In genomic region chrX:149230689-149231088, GRCh38 we compare ENCODE assay signal across 24 cellular contexts.
"Had no signal": no experiment of that assay in that cellular context is flagged by ENCODE, and none has a peak within 500 bp of the region (broad histone marks: within the 10 kb centered on the region; RNA-seq: fewer than 3 reads in every experiment).

No MANE protein-coding gene starts in this region.

- H3K27me3 Mint-ChIP-seq: activated B cell treated with CpG ODN at 0.5 μM for 24 hours; activated naive CD8-positive, alpha-beta T cell treated with anti-CD3 and anti-CD28 coated beads, Interleukin-2, amount 10 ng/mL, durations not matched to agents 7 days and 5 days had no signal

- H3K36me3 Mint-ChIP-seq: activated naive CD8-positive, alpha-beta T cell treated with anti-CD3 and anti-CD28 coated beads, Interleukin-2, amount 10 ng/mL, durations not matched to agents 7 days and 5 days; natural killer cell; neural progenitor cell had no signal

- DNase-seq: activated B cell treated with CpG ODN at 0.5 μM for 24 hours; activated CD4-positive, alpha-beta T cell treated with anti-CD3 and anti-CD28 coated beads for 4 hours; activated gamma-delta T cell; activated naive CD8-positive, alpha-beta T cell treated with anti-CD3 and anti-CD28 coated beads, Interleukin-2, amount 10 ng/mL, durations not matched to agents 7 days and 5 days; amniotic stem cell; caudate nucleus; cortex of kidney; effector memory CD8-positive, alpha-beta T cell; erythroblast; gastrocnemius medialis; glutamatergic neuron; left ventricle myocardium inferior; mesendoderm; natural killer cell; occipital lobe; psoas muscle; sigmoid colon; small intestine; T-helper 1 cell; tibial artery; upper lobe of right lung had no signal

- ATAC-seq: effector memory CD8-positive, alpha-beta T cell; gastrocnemius medialis; natural killer cell; psoas muscle; upper lobe of right lung had no signal

- FAIRE-seq: islet of Langerhans, small intestine had no signal

- H3K27ac Mint-ChIP-seq: activated B cell treated with CpG ODN at 0.5 μM for 24 hours; activated naive CD8-positive, alpha-beta T cell treated with anti-CD3 and anti-CD28 coated beads, Interleukin-2, amount 10 ng/mL, durations not matched to agents 7 days and 5 days; effector memory CD8-positive, alpha-beta T cell; natural killer cell; neural progenitor cell; T-helper 2 cell treated with Interferon-gamma antibody and Interleukin-4, amounts not matched to agents 5 μg/mL and 100 μg/mL, for 36 hours had no signal

- H3K4me3 Mint-ChIP-seq: activated B cell treated with CpG ODN at 0.5 μM for 24 hours; activated naive CD8-positive, alpha-beta T cell treated with anti-CD3 and anti-CD28 coated beads, Interleukin-2, amount 10 ng/mL, durations not matched to agents 7 days and 5 days; effector memory CD8-positive, alpha-beta T cell; natural killer cell; neural progenitor cell; T-helper 2 cell treated with Interferon-gamma antibody and Interleukin-4, amounts not matched to agents 5 μg/mL and 100 μg/mL, for 36 hours had no signal

- H3K4me1 Mint-ChIP-seq: activated B cell treated with CpG ODN at 0.5 μM for 24 hours; activated naive CD8-positive, alpha-beta T cell treated with anti-CD3 and anti-CD28 coated beads, Interleukin-2, amount 10 ng/mL, durations not matched to agents 7 days and 5 days; natural killer cell; neural progenitor cell had no signal
